Comparison of ENCODE assay signal across 8 cellular contexts in genomic region chr1:64242895-64243756, GRCh38. TPM values are rescaled to one million over a fixed set of nuclear protein-coding genes. Genes with fewer than 3 reads are reported as not detected.
DNase-seq lines count a peak whose midpoint lies in the region; ATAC-seq, FAIRE-seq and TF ChIP-seq lines count a peak whose summit lies in the region.

No MANE protein-coding gene starts in this region.

- intact Hi-C loops in kidney (cut with DNase I) = loop anchor here (5.0 to 10.0 kb wide), 2 partner anchors 568 to 626 kb away; no protein-coding TSS in a partner anchor

- no peak overlapping the region for H3K9ac ChIP-seq in kidney (ENCODE audit: low read length in 2 of 2)

- H3K36me3 ChIP-seq in kidney (ENCODE audit: control insufficient read depth in 1 of 2, insufficient read depth in 2 of 2, low read length in 2 of 2) = no peaks in the 10 kb centered on the region

- no peak overlapping the region for H3K4me3 ChIP-seq in astrocyte of the cerebellum (ENCODE audit: low read depth, low read length)
- no peak overlapping the region for H3K4me3 ChIP-seq in kidney (ENCODE audit: low read length in 2 of 2)

- no peaks in the 10 kb centered on the region for H3K4me1 ChIP-seq in kidney (ENCODE audit: control insufficient read depth in 1 of 2, insufficient read depth in 1 of 2, low read depth in 1 of 2, low read length in 2 of 2)

- no peaks in the 10 kb centered on the region for H3K9me3 ChIP-seq in kidney (ENCODE audit: control insufficient read depth in 1 of 2, low read length in 2 of 2)

- ATAC-seq in GM19035 (IDR thresholded peaks at IDR 0.05; ENCODE audit: unreplicated experiment) = no peak

- H3K27ac ChIP-seq in kidney (ENCODE audit: low read depth in 2 of 2, low read length in 2 of 2) = no peak overlapping the region

- TF ChIP-seq CTCF in AG09319 (IDR thresholded peaks at IDR 0.05; ENCODE audit: low read depth, low read length) = peak; percentile 38
- TF ChIP-seq CTCF in GM12873 (IDR thresholded peaks at IDR 0.05; ENCODE audit: insufficient read depth, low read depth, low read length, missing control alignments) = peak; percentile 16
- TF ChIP-seq CTCF in astrocyte of the cerebellum (IDR thresholded peaks at IDR 0.05; ENCODE audit: low read depth, low read length, missing control alignments) = peak; percentile 14
- TF ChIP-seq CTCF in kidney (IDR thresholded peaks at IDR 0.05; ENCODE audit: borderline replicate concordance, extremely low read depth, insufficient read depth) = peak; percentile 51

- in situ Hi-C loops in astrocyte of the cerebellum (cut with HindIII; ENCODE audit: low sequenced_read_pairs) = loop anchor here (25.0 kb wide), 2 partner anchors 331 to 556 kb away; no protein-coding TSS in a partner anchor

- FAIRE-seq in kidney (lab: Jason Lieb, UNC) = peak; percentile 80

- DNase-seq in AG09319 (ENCODE audit: extremely low read depth, low read depth) (no peak), NCI-H2227 (lab: John Stamatoyannopoulos, UW; ENCODE audit: unreplicated experiment) (peak; percentile 51), astrocyte of the cerebellum (ENCODE audit: low read depth) (peak; percentile 42), kidney (no peak), NCI-H187 (lab: John Stamatoyannopoulos, UW) (no peak)
- no peak for DNase-seq in activated CD4-positive, alpha-beta T cell treated with anti-CD3 and anti-CD28 coated beads for 1 hour

RNA-seq across cellular contexts. Expression of gene UBE2U, which starts 39.7 kb away (rescaled TPM):
- not detected for total RNA-seq in kidney
- not detected for polyA plus RNA-seq in kidney (ENCODE audit: insufficient read depth, low read depth, low replicate concordance)

Comparison
In these comparisons a context has a peak if more than half of its experiments do, and no peak if none do; other contexts are left out.
1. DNase-seq: peak in NCI-H2227 (single experiment) and astrocyte of the cerebellum (single experiment); none in AG09319 (single experiment), kidney (single experiment), NCI-H187 (0 of 2) and activated CD4-positive, alpha-beta T cell treated with anti-CD3 and anti-CD28 coated beads for 1 hour (single experiment).
2. Peak in every context shown above with its lines, with median percentiles within 50 percentile points of each other: CTCF ChIP-seq.